ENCODE assay signal across 7 cellular contexts in genomic region chr2:61096438-61096837, GRCh38.
"Had no signal": no experiment of that assay in that cellular context is flagged by ENCODE, and none has a peak within 500 bp of the region (broad histone marks: within the 10 kb centered on the region; RNA-seq: fewer than 3 reads in every experiment).

No MANE protein-coding gene starts in this region.

- H3K4me3 Mint-ChIP-seq: GM23338, IgD-negative memory B cell had no signal

- H3K4me2 ChIP-seq: GM23338 had no signal

- DNase-seq: H7, KG1 had no signal

- H3K4me1 ChIP-seq: HAP-1 had no signal

- H3K36me3 ChIP-seq: HAP-1 had no signal

- H3K4me3 ChIP-seq: GM23338, HAP-1 had no signal

- H3K9me3 Mint-ChIP-seq: GM23338, IgD-negative memory B cell had no signal

- H3K27me3 Mint-ChIP-seq: IgD-negative memory B cell had no signal

- H3K4me1 Mint-ChIP-seq: GM23338 had no signal

- H3K9me3 ChIP-seq: HAP-1 had no signal

- H2AFZ ChIP-seq: GM23338 had no signal

- FAIRE-seq: HTR-8/SVneo had no signal

- ATAC-seq: GM23338, HCT116 had no signal

- H3K27ac Mint-ChIP-seq: GM23338 had no signal
